Comparison of ENCODE assay signal across 2 cellular contexts in genomic region chr22:28864878-28865596, GRCh38.
TF ChIP-seq lines count a peak whose summit lies in the region.

No MANE protein-coding gene starts in this region.

TF ChIP-seq in HEK293, 187 proteins besides CTCF, POLR2A, EP300 and RAD21:
- TF ChIP-seq ZNF549 (tag by site-specific recombination; IDR thresholded peaks at IDR 0.05) (no peak), ZBTB1 (tag by site-specific recombination; IDR thresholded peaks at IDR 0.05) (no peak), ZNF768 (tag by site-specific recombination; IDR thresholded peaks at IDR 0.05) (0 out of 2 replicates have a peak, but pooled peaks have one; percentile 20), ZNF184 (tag by site-specific recombination; IDR thresholded peaks at IDR 0.05) (no peak), GLI2 (tag by site-specific recombination; IDR thresholded peaks at IDR 0.05; ENCODE audit: borderline replicate concordance, low read depth) (no peak), ZNF311 (tag by site-specific recombination; IDR thresholded peaks at IDR 0.05; ENCODE audit: borderline replicate concordance) (no peak)

TF ChIP-seq in H1, 55 proteins besides CTCF, POLR2A, EP300 and RAD21:
- TF ChIP-seq ATF2 (IDR thresholded peaks at IDR 0.05; ENCODE audit: low read length) (no peak), CHD1 (IDR thresholded peaks at IDR 0.05; ENCODE audit: low read depth, low read length) (no peak), MAFK (IDR thresholded peaks at IDR 0.05; ENCODE audit: low read depth, low read length) (no peak), SIRT6 (IDR thresholded peaks at IDR 0.05; ENCODE audit: low read length) (no peak)
